In the genomic region with DNA sequence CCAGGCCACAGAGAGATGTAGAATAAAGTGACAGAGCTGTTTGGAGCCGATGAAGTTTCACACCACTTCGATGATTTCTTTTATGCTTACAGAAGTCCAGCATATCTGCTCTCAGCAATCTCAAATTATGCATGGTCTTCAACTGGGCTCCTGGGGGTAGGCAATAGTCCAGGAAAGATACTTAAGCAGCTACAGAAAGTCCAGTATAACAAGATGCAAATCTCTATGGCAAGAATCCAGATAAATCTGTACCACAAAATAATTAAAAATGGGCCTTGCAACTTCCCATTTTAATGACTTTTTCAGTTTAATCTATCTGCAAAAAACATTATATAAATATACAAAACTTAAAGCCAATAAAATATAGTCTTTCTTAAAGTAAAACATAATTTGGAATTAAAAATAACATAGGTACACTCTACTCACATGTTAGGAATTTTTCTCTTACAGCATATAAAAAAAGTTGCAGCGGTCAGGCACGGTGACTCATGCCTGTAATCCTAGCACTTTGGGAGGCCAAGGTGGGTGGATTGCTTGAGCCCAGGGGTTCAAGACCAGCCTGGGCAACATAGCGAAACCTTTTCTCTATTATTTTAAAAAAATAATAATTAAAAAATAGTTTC, we compare ENCODE assay signal across 19 cellular contexts. TPM values are rescaled to one million over a fixed set of nuclear protein-coding genes. Genes with fewer than 3 reads are reported as not detected.
DNase-seq lines count a peak whose midpoint lies in the region; ATAC-seq and TF ChIP-seq lines count a peak whose summit lies in the region.
"Had no signal": no experiment of that assay in that cellular context is flagged by ENCODE, and none has a peak within 500 bp of the region (broad histone marks: within the 10 kb centered on the region; RNA-seq: fewer than 3 reads in every experiment).

No MANE protein-coding gene starts in this region.

- H3K9me3 Mint-ChIP-seq in activated CD8-positive, alpha-beta T cell treated with anti-CD3 and anti-CD28 coated beads for 36 hours = no peaks in the 10 kb centered on the region
- H3K9me3 Mint-ChIP-seq in activated CD8-positive, alpha-beta T cell treated with anti-CD3 and anti-CD28 coated beads, Interleukin-2, amount 10 ng/mL, durations not matched to agents 7 days and 5 days (ENCODE audit: insufficient read depth) = no peaks in the 10 kb centered on the region
- no peaks in the 10 kb centered on the region for H3K9me3 Mint-ChIP-seq in stimulated activated naive B cell treated with anti-CD40 and anti-IgM and Interleukin-4, amounts not matched to agents 10 μg/mL and 1 μg/mL and 100 μg/mL, for 72 hours
- H3K9me3 Mint-ChIP-seq in CD4-positive, alpha-beta memory T cell = peaks cover 0 to 3% (median 0%) of the 10 kb centered on the region in 8 donors
- H3K9me3 Mint-ChIP-seq: activated CD4-positive, alpha-beta T cell treated with anti-CD3 and anti-CD28 coated beads, Interleukin-2, amount 10 ng/mL, durations not matched to agents 24 days and 14 days; activated T-helper 1 cell treated with anti-CD3 and anti-CD28 coated beads, Interleukin-12 subunit alpha, Interleukin-12 subunit beta, Interleukin-2, Interleukin-4 antibody, amounts not matched to agents 30 ng/mL and 10 ng/mL and 1 ng/mL, durations not matched to agents 14 hours and 24 hours and 36 hours had no signal

- no peak for TF ChIP-seq CTCF in activated CD8-positive, alpha-beta T cell treated with anti-CD3 and anti-CD28 coated beads for 36 hours (IDR thresholded peaks at IDR 0.05)
- no peak for TF ChIP-seq CTCF in hepatocyte (IDR thresholded peaks at IDR 0.05; ENCODE audit: poor library complexity)

- intact Hi-C loops in activated CD8-positive, alpha-beta T cell treated with anti-CD3 and anti-CD28 coated beads for 36 hours (cut with micrococcal nuclease) = no loop called here
- intact Hi-C loops in CD4-positive, alpha-beta memory T cell (cut with micrococcal nuclease) = no loop called here
- intact Hi-C loops in left colon (cut with DNase I, micrococcal nuclease) = no loop called here

- H3K4me3 ChIP-seq in SJCRH30 (no peak overlapping the region), hepatocyte (no peak overlapping the region)
- no peak overlapping the region for H3K4me3 ChIP-seq in CD4-positive, alpha-beta memory T cell (ENCODE audit: low read length in 2 of 2)
- H3K4me3 ChIP-seq: pancreas, transverse colon had no signal

- H3K4me2 ChIP-seq in hepatocyte = no peak overlapping the region

- POLR2A ChIA-PET in activated CD8-positive, alpha-beta T cell treated with anti-CD3 and anti-CD28 coated beads for 36 hours (lab: Charles Lee) = interaction anchor here (0.6 kb wide), 1 partner anchor 65 kb away, joined by 3 read pairs; no protein-coding TSS in a partner anchor
- POLR2A ChIA-PET in activated CD8-positive, alpha-beta T cell treated with anti-CD3 and anti-CD28 coated beads, Interleukin-2, amount 10 ng/mL, durations not matched to agents 7 days and 5 days (lab: Charles Lee) = no interaction called here
- POLR2A ChIA-PET in CD4-positive, alpha-beta memory T cell (lab: Charles Lee; ENCODE audit: partially characterized antibody) = interaction anchor here (0.6 kb wide), 1 partner anchor 11 kb away, joined by 3 read pairs; no protein-coding TSS in a partner anchor

- peak overlapping the region; percentile 46 for H3K27ac Mint-ChIP-seq in activated CD8-positive, alpha-beta T cell treated with anti-CD3 and anti-CD28 coated beads for 36 hours
- H3K27ac Mint-ChIP-seq in activated CD8-positive, alpha-beta T cell treated with anti-CD3 and anti-CD28 coated beads, Interleukin-2, amount 10 ng/mL, durations not matched to agents 7 days and 5 days = no peak overlapping the region
- H3K27ac Mint-ChIP-seq in stimulated activated naive B cell treated with anti-CD40 and anti-IgM and Interleukin-4, amounts not matched to agents 10 μg/mL and 1 μg/mL and 100 μg/mL, for 72 hours = peak overlapping the region; percentile 5
- peak overlapping the region in 1 of 7 donors; percentile 71 for H3K27ac Mint-ChIP-seq in CD4-positive, alpha-beta memory T cell
- H3K27ac Mint-ChIP-seq: activated CD4-positive, alpha-beta T cell treated with anti-CD3 and anti-CD28 coated beads, Interleukin-2, amount 10 ng/mL, durations not matched to agents 24 days and 14 days; activated T-helper 1 cell treated with anti-CD3 and anti-CD28 coated beads, Interleukin-12 subunit alpha, Interleukin-12 subunit beta, Interleukin-2, Interleukin-4 antibody, amounts not matched to agents 30 ng/mL and 10 ng/mL and 1 ng/mL, durations not matched to agents 14 hours and 24 hours and 36 hours; mesothelial cell of epicardium had no signal

- H3K27me3 ChIP-seq in SJCRH30 (no peaks in the 10 kb centered on the region), hepatocyte (no peaks in the 10 kb centered on the region)
- H3K27me3 ChIP-seq in CD4-positive, alpha-beta memory T cell (ENCODE audit: insufficient read depth, low read length) = no peaks in the 10 kb centered on the region
- H3K27me3 ChIP-seq: pancreas, transverse colon had no signal

- H3K9me3 ChIP-seq in SJCRH30 (replicated peaks) = peaks cover 3% of the 10 kb centered on the region; the same call in 1 of the 2 replicates
- no peaks in the 10 kb centered on the region for H3K9me3 ChIP-seq in CD4-positive, alpha-beta memory T cell (ENCODE audit: control insufficient read depth in 1 of 2, low read length in 2 of 2)
- H3K9me3 ChIP-seq in hepatocyte (ENCODE audit: low read depth) = no peaks in the 10 kb centered on the region
- H3K9me3 ChIP-seq: pancreas, transverse colon had no signal

- WGBS in hepatocyte (ENCODE audit: low lambda C conversion rate, missing lambda C conversion rate) = 81% methylated on average over 5 of the region's 5 CpGs

- H2AFZ ChIP-seq in hepatocyte = no peak overlapping the region

- H3K36me3 ChIP-seq in SJCRH30 = peaks cover 27% of the 10 kb centered on the region
- no peaks in the 10 kb centered on the region for H3K36me3 ChIP-seq in CD4-positive, alpha-beta memory T cell (ENCODE audit: insufficient read depth, low read length)
- H3K36me3 ChIP-seq in hepatocyte (replicated peaks; ENCODE audit: insufficient read depth, low read depth) = no peaks in the 10 kb centered on the region

- no peaks in the 10 kb centered on the region for H3K79me2 ChIP-seq in hepatocyte

- H3K4me1 ChIP-seq in SJCRH30 (peaks cover 7% of the 10 kb centered on the region; the same call in 1 of the 2 replicates), hepatocyte (ENCODE audit: insufficient read depth) (no peaks in the 10 kb centered on the region)
- no peaks in the 10 kb centered on the region for H3K4me1 ChIP-seq in CD4-positive, alpha-beta memory T cell (ENCODE audit: insufficient read depth, low read length)
- H3K4me1 ChIP-seq: pancreas, transverse colon had no signal

- DNase-seq in activated CD8-positive, alpha-beta T cell treated with anti-CD3 and anti-CD28 coated beads for 36 hours = no peak
- no peak for DNase-seq in activated CD8-positive, alpha-beta T cell treated with anti-CD3 and anti-CD28 coated beads, Interleukin-2, amount 10 ng/mL, durations not matched to agents 7 days and 5 days
- peak; percentile 38 to 62 for DNase-seq in SJCRH30
- DNase-seq in epithelial cell of prostate (ENCODE audit: low read depth, low spot score) = peak; percentile 12
- DNase-seq in stimulated activated naive B cell treated with anti-CD40 and anti-IgM and Interleukin-4, amounts not matched to agents 10 μg/mL and 1 μg/mL and 100 μg/mL, for 72 hours = no peak
- DNase-seq in CD4-positive, alpha-beta memory T cell = no peak
- DNase-seq in left colon = no peak
- DNase-seq in hepatocyte (ENCODE audit: low spot score) = no peak
- DNase-seq: activated CD4-positive, alpha-beta T cell treated with anti-CD3 and anti-CD28 coated beads, Interleukin-2, amount 10 ng/mL, durations not matched to agents 24 days and 14 days; central memory CD4-positive, alpha-beta T cell; DMS79 treated with DMSO at 0.1 percent for 48 hours; erythroblast; Kasumi-1; NCI-H2081; pancreas; transverse colon had no signal

- H3K36me3 Mint-ChIP-seq in activated CD8-positive, alpha-beta T cell treated with anti-CD3 and anti-CD28 coated beads for 36 hours (ENCODE audit: low read depth) = peaks cover 11% of the 10 kb centered on the region
- peaks cover 29% of the 10 kb centered on the region for H3K36me3 Mint-ChIP-seq in activated CD8-positive, alpha-beta T cell treated with anti-CD3 and anti-CD28 coated beads, Interleukin-2, amount 10 ng/mL, durations not matched to agents 7 days and 5 days (ENCODE audit: low read depth)
- peaks cover 30 to 47% of the 10 kb centered on the region in 2 donors for H3K36me3 Mint-ChIP-seq in stimulated activated naive B cell treated with anti-CD40 and anti-IgM and Interleukin-4, amounts not matched to agents 10 μg/mL and 1 μg/mL and 100 μg/mL, for 72 hours
- peaks cover 33 to 50% of the 10 kb centered on the region in 2 donors for H3K36me3 Mint-ChIP-seq in CD4-positive, alpha-beta memory T cell

- no peak overlapping the region for H3K4me3 Mint-ChIP-seq in activated CD8-positive, alpha-beta T cell treated with anti-CD3 and anti-CD28 coated beads for 36 hours
- no peak overlapping the region for H3K4me3 Mint-ChIP-seq in activated CD8-positive, alpha-beta T cell treated with anti-CD3 and anti-CD28 coated beads, Interleukin-2, amount 10 ng/mL, durations not matched to agents 7 days and 5 days
- no peak overlapping the region for H3K4me3 Mint-ChIP-seq in stimulated activated naive B cell treated with anti-CD40 and anti-IgM and Interleukin-4, amounts not matched to agents 10 μg/mL and 1 μg/mL and 100 μg/mL, for 72 hours
- no peak overlapping the region for H3K4me3 Mint-ChIP-seq in CD4-positive, alpha-beta memory T cell
- H3K4me3 Mint-ChIP-seq: activated CD4-positive, alpha-beta T cell treated with anti-CD3 and anti-CD28 coated beads, Interleukin-2, amount 10 ng/mL, durations not matched to agents 24 days and 14 days; activated T-helper 1 cell treated with anti-CD3 and anti-CD28 coated beads, Interleukin-12 subunit alpha, Interleukin-12 subunit beta, Interleukin-2, Interleukin-4 antibody, amounts not matched to agents 30 ng/mL and 10 ng/mL and 1 ng/mL, durations not matched to agents 14 hours and 24 hours and 36 hours; mesothelial cell of epicardium had no signal

- H3K27me3 Mint-ChIP-seq in activated CD8-positive, alpha-beta T cell treated with anti-CD3 and anti-CD28 coated beads for 36 hours = no peaks in the 10 kb centered on the region
- H3K27me3 Mint-ChIP-seq in activated CD8-positive, alpha-beta T cell treated with anti-CD3 and anti-CD28 coated beads, Interleukin-2, amount 10 ng/mL, durations not matched to agents 7 days and 5 days (ENCODE audit: low read depth) = no peaks in the 10 kb centered on the region
- no peaks in the 10 kb centered on the region for H3K27me3 Mint-ChIP-seq in stimulated activated naive B cell treated with anti-CD40 and anti-IgM and Interleukin-4, amounts not matched to agents 10 μg/mL and 1 μg/mL and 100 μg/mL, for 72 hours
- H3K27me3 Mint-ChIP-seq in CD4-positive, alpha-beta memory T cell = no peaks in the 10 kb centered on the region
- H3K27me3 Mint-ChIP-seq: activated CD4-positive, alpha-beta T cell treated with anti-CD3 and anti-CD28 coated beads, Interleukin-2, amount 10 ng/mL, durations not matched to agents 24 days and 14 days had no signal

- H3K4me1 Mint-ChIP-seq in activated CD8-positive, alpha-beta T cell treated with anti-CD3 and anti-CD28 coated beads for 36 hours (ENCODE audit: low read depth) = no peaks in the 10 kb centered on the region
- no peaks in the 10 kb centered on the region for H3K4me1 Mint-ChIP-seq in activated CD8-positive, alpha-beta T cell treated with anti-CD3 and anti-CD28 coated beads, Interleukin-2, amount 10 ng/mL, durations not matched to agents 7 days and 5 days (ENCODE audit: low read depth)
- H3K4me1 Mint-ChIP-seq in stimulated activated naive B cell treated with anti-CD40 and anti-IgM and Interleukin-4, amounts not matched to agents 10 μg/mL and 1 μg/mL and 100 μg/mL, for 72 hours = peaks cover 1 to 5% of the 10 kb centered on the region in 2 donors
- peaks cover 0 to 2% (median 0%) of the 10 kb centered on the region in 4 donors for H3K4me1 Mint-ChIP-seq in CD4-positive, alpha-beta memory T cell
- H3K4me1 Mint-ChIP-seq: activated CD4-positive, alpha-beta T cell treated with anti-CD3 and anti-CD28 coated beads, Interleukin-2, amount 10 ng/mL, durations not matched to agents 24 days and 14 days; mesothelial cell of epicardium had no signal

- H3K9me2 ChIP-seq in hepatocyte (replicated peaks; ENCODE audit: insufficient read depth) = no peaks in the 10 kb centered on the region

- no peak for ATAC-seq in activated CD8-positive, alpha-beta T cell treated with anti-CD3 and anti-CD28 coated beads for 36 hours
- no peak for ATAC-seq in activated CD8-positive, alpha-beta T cell treated with anti-CD3 and anti-CD28 coated beads, Interleukin-2, amount 10 ng/mL, durations not matched to agents 7 days and 5 days
- ATAC-seq in stimulated activated naive B cell treated with anti-CD40 and anti-IgM and Interleukin-4, amounts not matched to agents 10 μg/mL and 1 μg/mL and 100 μg/mL, for 72 hours (replicated peaks) = no peak
- ATAC-seq in left colon = no peak
- ATAC-seq: pancreas had no signal

- CTCF ChIA-PET in activated CD8-positive, alpha-beta T cell treated with anti-CD3 and anti-CD28 coated beads for 36 hours (lab: Charles Lee) = interaction anchor here (0.8 kb wide), 1 partner anchor 20 kb away, joined by 3 read pairs; no protein-coding TSS in a partner anchor
- CTCF ChIA-PET in activated CD8-positive, alpha-beta T cell treated with anti-CD3 and anti-CD28 coated beads, Interleukin-2, amount 10 ng/mL, durations not matched to agents 7 days and 5 days (lab: Charles Lee) = no interaction called here
- CTCF ChIA-PET in CD4-positive, alpha-beta memory T cell (lab: Charles Lee; ENCODE audit: partially characterized antibody) = interaction anchor here (1.2 kb wide), 1 partner anchor 97 kb away, joined by 4 read pairs; no protein-coding TSS in a partner anchor

- H3K27ac ChIP-seq in SJCRH30 (peak overlapping the region; percentile 63), epithelial cell of prostate (no peak overlapping the region), hepatocyte (no peak overlapping the region)
- no peak overlapping the region for H3K27ac ChIP-seq in CD4-positive, alpha-beta memory T cell (ENCODE audit: low read depth, low read length)
- H3K27ac ChIP-seq: 22Rv1, pancreas, transverse colon had no signal

- no peaks in the 10 kb centered on the region for H4K20me1 ChIP-seq in hepatocyte (ENCODE audit: insufficient read depth, poor library complexity, severe bottlenecking)

RNA-seq across cellular contexts. Expression of gene RAD51AP1, which starts 20.5 kb away (rescaled TPM):
- total RNA-seq in activated CD8-positive, alpha-beta T cell treated with anti-CD3 and anti-CD28 coated beads for 36 hours = 10 to 100 TPM; 44.7 to 47.8 TPM
- total RNA-seq in activated CD8-positive, alpha-beta T cell treated with anti-CD3 and anti-CD28 coated beads, Interleukin-2, amount 10 ng/mL, durations not matched to agents 7 days and 5 days = 10 to 100 TPM; 44.6 to 55.6 TPM
- 63.1 and 75.4 TPM in 2 replicates for total RNA-seq in SJCRH30 (2014; rRNA removed; shearing (Covaris generic))
- total RNA-seq in CD4-positive, alpha-beta memory T cell = 1 to 10 TPM in 1 of 2 experiments, under 1 TPM in 1; 0.58 to 1.5 TPM
- polyA plus RNA-seq in CD4-positive, alpha-beta memory T cell = 1 to 10 TPM in 1 of 2 donors, under 1 TPM in 1; 0.62 to 2.9 TPM
- total RNA-seq in left colon (1 to 10 TPM; 4.2 to 8.4 TPM), hepatocyte (9.8 and 11.5 TPM in 2 replicates)
- polyA plus RNA-seq in hepatocyte = 4.6 and 5.4 TPM in 2 replicates

RNA-seq across cellular contexts. Expression of gene DYRK4, which starts 43.8 kb away (rescaled TPM):
- 10 to 100 TPM; 35.0 TPM for total RNA-seq in activated CD8-positive, alpha-beta T cell treated with anti-CD3 and anti-CD28 coated beads for 36 hours
- 10 to 100 TPM; 27.7 to 28.1 TPM for total RNA-seq in activated CD8-positive, alpha-beta T cell treated with anti-CD3 and anti-CD28 coated beads, Interleukin-2, amount 10 ng/mL, durations not matched to agents 7 days and 5 days
- total RNA-seq in SJCRH30 (2014; rRNA removed; shearing (Covaris generic)) = 25.1 and 26.1 TPM in 2 replicates
- total RNA-seq in CD4-positive, alpha-beta memory T cell = 10 to 100 TPM; 15.6 to 21.4 TPM
- polyA plus RNA-seq in CD4-positive, alpha-beta memory T cell = 10 to 100 TPM; 26.3 to 34.7 TPM
- 10 to 100 TPM; 27.5 to 28.6 TPM for total RNA-seq in left colon
- total RNA-seq in hepatocyte = 34.1 and 34.7 TPM in 2 replicates
- 42.0 and 50.3 TPM in 2 replicates for polyA plus RNA-seq in hepatocyte

Comparison
In these comparisons a context has a peak if more than half of its experiments do, and no peak if none do; other contexts are left out.
1. DNase-seq: peak in SJCRH30 (2 of 2) and epithelial cell of prostate (single experiment); none in activated CD8-positive, alpha-beta T cell treated with anti-CD3 and anti-CD28 coated beads for 36 hours (single experiment), activated CD8-positive, alpha-beta T cell treated with anti-CD3 and anti-CD28 coated beads, Interleukin-2, amount 10 ng/mL, durations not matched to agents 7 days and 5 days (single experiment), stimulated activated naive B cell treated with anti-CD40 and anti-IgM and Interleukin-4, amounts not matched to agents 10 μg/mL and 1 μg/mL and 100 μg/mL, for 72 hours (single experiment), CD4-positive, alpha-beta memory T cell (0 of 5), left colon (0 of 2) and hepatocyte (single experiment).